Comparison of ENCODE assay signal across 8 cellular contexts in genomic region chr18:74139888-74140287, GRCh38. TPM values are rescaled to one million over a fixed set of nuclear protein-coding genes. Genes with fewer than 3 reads are reported as not detected.
DNase-seq lines count a peak whose midpoint lies in the region; ATAC-seq, FAIRE-seq and TF ChIP-seq lines count a peak whose summit lies in the region.

No MANE protein-coding gene starts in this region.

- no peaks in the 10 kb centered on the region for H3K79me2 ChIP-seq in keratinocyte (ENCODE audit: control insufficient read depth, insufficient read depth, low read length)

- DNase-seq in GM10248 (ENCODE audit: extremely low spot score) (peak; percentile 38), keratinocyte (ENCODE audit: low read depth, low spot score) (no peak), SW 1271 (lab: John Stamatoyannopoulos, UW) (no peak), DMS153 (lab: John Stamatoyannopoulos, UW) (no peak), NCI-H446 (lab: John Stamatoyannopoulos, UW) (no peak)
- no peak for DNase-seq in activated CD8-positive, alpha-beta T cell treated with anti-CD3 and anti-CD28 coated beads, Interleukin-2, amount 10 ng/mL, durations not matched to agents 7 days and 5 days

- H4K20me1 ChIP-seq in keratinocyte (ENCODE audit: control insufficient read depth, extremely low read depth, insufficient read depth, low read length) = no peaks in the 10 kb centered on the region

- H3K9me1 ChIP-seq in keratinocyte (ENCODE audit: control insufficient read depth, extremely low read depth, insufficient read depth, low read length) = no peaks in the 10 kb centered on the region

- peaks cover 14% of the 10 kb centered on the region for H3K4me1 ChIP-seq in keratinocyte (ENCODE audit: control insufficient read depth, extremely low read depth, insufficient read depth, low read length)

- no peak overlapping the region for H3K4me3 ChIP-seq in keratinocyte (ENCODE audit: control insufficient read depth in 2 of 3, extremely low read depth in 1 of 3, insufficient read depth in 2 of 3, low read depth in 1 of 3, low read length in 3 of 3)

- H3K27me3 ChIP-seq in keratinocyte (ENCODE audit: control insufficient read depth, extremely low read depth, insufficient read depth, low read length) = no peaks in the 10 kb centered on the region

- TF ChIP-seq CTCF in GM10248 (IDR thresholded peaks at IDR 0.05; ENCODE audit: control extremely low read depth, extremely low read depth, low read depth, missing control alignments) (no peak), keratinocyte (optimal IDR thresholded peaks at IDR 0.05 in 1 of 3, IDR thresholded peaks at IDR 0.05 in 1 of 3, conservative IDR thresholded peaks at IDR 0.05 in 1 of 3; ENCODE audit: extremely low read depth in 1 of 3, insufficient read depth in 2 of 3, low read length in 3 of 3) (no peak)

- H3K9me3 ChIP-seq in keratinocyte (ENCODE audit: control insufficient read depth, low read depth, low read length) = no peaks in the 10 kb centered on the region

- peaks cover 9% of the 10 kb centered on the region for H3K4me1 Mint-ChIP-seq in activated CD8-positive, alpha-beta T cell treated with anti-CD3 and anti-CD28 coated beads, Interleukin-2, amount 10 ng/mL, durations not matched to agents 7 days and 5 days (ENCODE audit: low read depth)

- CTCF ChIA-PET in GM10248 (lab: Yijun Ruan, JAX) = interaction anchor here (1.2 to 5.5 kb wide), 3 partner anchors 9 to 16 kb away, joined by 3 to 20 read pairs (median 4); no protein-coding TSS in a partner anchor
- CTCF ChIA-PET in activated CD8-positive, alpha-beta T cell treated with anti-CD3 and anti-CD28 coated beads, Interleukin-2, amount 10 ng/mL, durations not matched to agents 7 days and 5 days (lab: Charles Lee) = interaction anchor here (1.0 to 4.3 kb wide), 2 partner anchors 9 to 58 kb away, joined by 4 to 23 read pairs; no protein-coding TSS in a partner anchor

- H3K36me3 ChIP-seq in keratinocyte (ENCODE audit: control insufficient read depth in 2 of 2, extremely low read depth in 1 of 2, insufficient read depth in 2 of 2, low read length in 2 of 2) = no peaks in the 10 kb centered on the region

- no peak overlapping the region for H3K27ac ChIP-seq in keratinocyte (ENCODE audit: control insufficient read depth, insufficient read depth, low read length)

- no peaks in the 10 kb centered on the region for H3K9me3 Mint-ChIP-seq in activated CD8-positive, alpha-beta T cell treated with anti-CD3 and anti-CD28 coated beads, Interleukin-2, amount 10 ng/mL, durations not matched to agents 7 days and 5 days (ENCODE audit: insufficient read depth)

- no peak overlapping the region for H3K4me3 Mint-ChIP-seq in activated CD8-positive, alpha-beta T cell treated with anti-CD3 and anti-CD28 coated beads, Interleukin-2, amount 10 ng/mL, durations not matched to agents 7 days and 5 days

- no peak overlapping the region for H2AFZ ChIP-seq in keratinocyte (ENCODE audit: control insufficient read depth, low read length)

- no peaks in the 10 kb centered on the region for H3K36me3 Mint-ChIP-seq in activated CD8-positive, alpha-beta T cell treated with anti-CD3 and anti-CD28 coated beads, Interleukin-2, amount 10 ng/mL, durations not matched to agents 7 days and 5 days (ENCODE audit: low read depth)

- peak; percentile 72 for ATAC-seq in HG02870 (IDR thresholded peaks at IDR 0.05; ENCODE audit: unreplicated experiment)
- ATAC-seq in activated CD8-positive, alpha-beta T cell treated with anti-CD3 and anti-CD28 coated beads, Interleukin-2, amount 10 ng/mL, durations not matched to agents 7 days and 5 days = peak; percentile 36
- ATAC-seq in HG03108 (IDR thresholded peaks at IDR 0.05; ENCODE audit: unreplicated experiment) = no peak

- no peak overlapping the region for H3K27ac Mint-ChIP-seq in activated CD8-positive, alpha-beta T cell treated with anti-CD3 and anti-CD28 coated beads, Interleukin-2, amount 10 ng/mL, durations not matched to agents 7 days and 5 days

- H3K4me2 ChIP-seq in keratinocyte (ENCODE audit: control insufficient read depth, extremely low read depth, insufficient read depth, low read depth, low read length) = peak overlapping the region; percentile 25

- dilution Hi-C loops in keratinocyte (cut with MboI; ENCODE audit: extremely low pct_ligation_motif_present, low sequenced_read_pairs) = no loop called here

- no peak overlapping the region for H3K9ac ChIP-seq in keratinocyte (ENCODE audit: control insufficient read depth, extremely low read depth, insufficient read depth, low read length)

- peaks cover 2% of the 10 kb centered on the region for H3K27me3 Mint-ChIP-seq in activated CD8-positive, alpha-beta T cell treated with anti-CD3 and anti-CD28 coated beads, Interleukin-2, amount 10 ng/mL, durations not matched to agents 7 days and 5 days (ENCODE audit: low read depth)

- POLR2A ChIA-PET in GM10248 (lab: Yijun Ruan, JAX) = no interaction called here
- POLR2A ChIA-PET in activated CD8-positive, alpha-beta T cell treated with anti-CD3 and anti-CD28 coated beads, Interleukin-2, amount 10 ng/mL, durations not matched to agents 7 days and 5 days (lab: Charles Lee) = interaction anchor here (0.7 kb wide), 1 partner anchor 9 kb away, joined by 3 read pairs; the partner anchor contains the start of gene TIMM21

- peak; percentile 17 for FAIRE-seq in keratinocyte (lab: Jason Lieb, UNC)

RNA-seq across cellular contexts. Expression of gene FBXO15, which starts 7.7 kb away (rescaled TPM):
- 1 to 10 TPM; 1.3 to 2.4 TPM for total RNA-seq in activated CD8-positive, alpha-beta T cell treated with anti-CD3 and anti-CD28 coated beads, Interleukin-2, amount 10 ng/mL, durations not matched to agents 7 days and 5 days
- polyA plus RNA-seq in keratinocyte = 0.11 to 0.61 TPM (median 0.26 TPM) in 3 replicates
- polyA plus RNA-seq in keratinocyte (2011; ENCODE audit: low read depth) = 0.72 TPM
- 0.21 TPM in 2 replicates for polyA plus RNA-seq in keratinocyte (2011; cell fraction: cytosol; rRNA removed)
- 0.39 and 0.90 TPM in 2 replicates for polyA plus RNA-seq in keratinocyte (2011; cell fraction: nucleus; rRNA removed)
- polyA plus RNA-seq in keratinocyte (2012; ENCODE audit: low replicate concordance) = 0.24 and 0.54 TPM in 2 replicates
- 0.40 TPM in 1 of 3 replicates, not detected in the others for polyA minus RNA-seq in keratinocyte
- polyA minus RNA-seq in keratinocyte (2011; cell fraction: cytosol; rRNA and poly(A)+ RNA removed) = not detected
- not detected in 2 replicates for polyA minus RNA-seq in keratinocyte (2011; cell fraction: nucleus; rRNA and poly(A)+ RNA removed)

RNA-seq across cellular contexts. Expression of gene TIMM21, which starts 8.4 kb away (rescaled TPM):
- 10 to 100 TPM; 37.0 to 42.1 TPM for total RNA-seq in activated CD8-positive, alpha-beta T cell treated with anti-CD3 and anti-CD28 coated beads, Interleukin-2, amount 10 ng/mL, durations not matched to agents 7 days and 5 days
- polyA plus RNA-seq in keratinocyte = 42.5 to 76.0 TPM (median 58.0 TPM) in 3 replicates
- polyA plus RNA-seq in keratinocyte (2011; ENCODE audit: low read depth) = 122 TPM
- polyA plus RNA-seq in keratinocyte (2011; cell fraction: cytosol; rRNA removed) = 46.1 and 54.5 TPM in 2 replicates
- 45.5 and 58.7 TPM in 2 replicates for polyA plus RNA-seq in keratinocyte (2011; cell fraction: nucleus; rRNA removed)
- 31.5 and 52.6 TPM in 2 replicates for polyA plus RNA-seq in keratinocyte (2012; ENCODE audit: low replicate concordance)
- 20.5 to 31.8 TPM (median 22.3 TPM) in 3 replicates for polyA minus RNA-seq in keratinocyte
- 14.0 TPM for polyA minus RNA-seq in keratinocyte (2011; cell fraction: cytosol; rRNA and poly(A)+ RNA removed)
- polyA minus RNA-seq in keratinocyte (2011; cell fraction: nucleus; rRNA and poly(A)+ RNA removed) = 8.7 and 13.0 TPM in 2 replicates
